ENCODE assay signal across 8 cellular contexts in the genomic region with DNA sequence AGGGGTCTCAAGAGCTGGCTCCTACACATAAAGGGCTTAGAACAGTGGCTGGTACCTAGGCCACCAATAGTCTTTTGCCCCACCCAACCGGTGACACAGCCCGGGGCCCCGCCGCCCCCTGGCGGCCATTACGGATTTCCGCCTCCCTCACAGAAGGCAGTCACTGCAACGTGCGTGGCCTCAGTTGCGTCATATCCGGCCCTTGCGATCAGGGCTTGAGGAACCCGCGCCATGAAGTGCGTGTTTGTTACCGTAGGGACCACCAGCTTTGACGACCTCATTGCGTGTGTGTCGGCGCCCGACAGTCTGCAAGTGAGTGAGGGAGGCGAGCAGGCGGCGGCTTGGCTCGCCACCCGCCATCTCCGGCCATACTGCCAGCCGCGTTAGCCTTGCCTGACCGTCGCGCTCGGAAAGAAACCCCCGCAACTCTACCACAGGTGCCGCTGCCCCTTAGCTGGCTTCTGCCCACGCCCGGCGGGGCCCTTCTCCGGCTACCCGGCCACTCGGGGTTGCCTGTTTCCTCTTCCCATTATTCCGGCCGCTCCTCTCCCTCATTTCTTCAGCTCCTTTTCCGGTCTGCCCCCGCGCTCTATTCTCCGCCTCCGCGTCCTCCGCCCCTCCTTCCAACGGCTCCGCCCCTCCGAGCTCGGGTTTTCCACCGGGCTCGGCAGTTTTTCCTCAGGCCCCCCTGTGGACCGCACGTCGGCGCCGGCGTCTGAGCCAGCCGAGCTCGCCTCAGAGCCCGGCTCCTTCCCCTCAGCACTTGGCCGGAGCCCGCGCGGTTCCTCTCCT. TPM values are rescaled to one million over a fixed set of nuclear protein-coding genes. Genes with fewer than 3 reads are reported as not detected.
DNase-seq lines count a peak whose midpoint lies in the region; ATAC-seq and TF ChIP-seq lines count a peak whose summit lies in the region.

TSS of gene ALG13 (plus strand) at position 183 of the 792 bp plus-strand sequence. CDS start at position 232, 49 bp downstream.

- peak within 1 kb of the TSS; percentile 98 for H3K27ac ChIP-seq in DND-41 (ENCODE audit: low read length)
- H3K27ac ChIP-seq in KMS-11 = peak within 1 kb of the TSS; percentile 96
- H3K27ac ChIP-seq in Panc1 (ENCODE audit: low read length) = peak within 1 kb of the TSS; percentile 94
- peak within 1 kb of the TSS; percentile 87 for H3K27ac ChIP-seq in muscle layer of colon (ENCODE audit: low read depth, low read length)

- H4K20me1 ChIP-seq in DND-41 (ENCODE audit: insufficient read depth, low read length) (no peaks in the 10 kb centered on the region; the same call in 1 of the 2 replicates), KMS-11 (ENCODE audit: insufficient read depth) (no peaks in the 10 kb centered on the region)

- ATAC-seq in DND-41 (ENCODE audit: insufficient read depth, low read depth) = peak; percentile 88
- peak; percentile 99 for ATAC-seq in GM21737 (IDR thresholded peaks at IDR 0.05; ENCODE audit: unreplicated experiment)
- ATAC-seq in Panc1 = peak; percentile 97
- ATAC-seq in esophagus mucosa = peak; percentile 97

- POLR2A ChIA-PET in Panc1 (lab: Charles Lee) = interaction anchor here (0.7 kb wide), 1 partner anchor 153 kb away, joined by 5 read pairs; no protein-coding TSS in a partner anchor

- TF ChIP-seq CTCF in DND-41 (IDR thresholded peaks at IDR 0.05; ENCODE audit: borderline replicate concordance, extremely low read depth, low read length, poor library complexity, severe bottlenecking) = peak; percentile 75
- TF ChIP-seq CTCF in KMS-11 (conservative IDR thresholded peaks at IDR 0.05; ENCODE audit: low read depth, low read length) = peak; percentile 78
- peak; percentile 85 for TF ChIP-seq CTCF in Panc1 (IDR thresholded peaks at IDR 0.05)

- CTCF ChIA-PET in Panc1 (lab: Charles Lee) = interaction anchor here (0.5 to 1.1 kb wide), 2 partner anchors 9 to 12 kb away, joined by 5 to 6 read pairs; no protein-coding TSS in a partner anchor

- H3K9ac ChIP-seq in DND-41 (ENCODE audit: low read depth, low read length) (peak within 1 kb of the TSS; percentile 98), KMS-11 (peak within 1 kb of the TSS; percentile 99), muscle layer of colon (ENCODE audit: low read length) (peak within 1 kb of the TSS; percentile 86)

- H3K4me3 ChIP-seq in DND-41 (ENCODE audit: low read depth in 1 of 2, low read length in 2 of 2) (peak within 1 kb of the TSS; percentile 63 to 78; a peak in 3 of 4 replicates), KMS-11 (IDR thresholded peaks at IDR 0.05; ENCODE audit: insufficient read depth, low read depth, low read length) (no peak within 1 kb of the TSS), Panc1 (ENCODE audit: low read depth in 2 of 2, low read length in 2 of 2) (peak within 1 kb of the TSS; percentile 81 to 91), muscle layer of colon (ENCODE audit: low read depth in 1 of 2, low read length in 2 of 2) (peak within 1 kb of the TSS; percentile 68 to 79)

- H3K36me3 ChIP-seq in DND-41 (ENCODE audit: insufficient read depth, low read length) = peaks cover 24% of the 10 kb centered on the region
- no peaks in the 10 kb centered on the region for H3K36me3 ChIP-seq in KMS-11 (ENCODE audit: insufficient read depth)
- peaks cover 21% of the 10 kb centered on the region for H3K36me3 ChIP-seq in Panc1 (ENCODE audit: control insufficient read depth, insufficient read depth, low read length)
- peaks cover 5% of the 10 kb centered on the region for H3K36me3 ChIP-seq in muscle layer of colon (ENCODE audit: insufficient read depth, low read length)

- H3K79me2 ChIP-seq in DND-41 (ENCODE audit: insufficient read depth, low read length) (peaks cover 22% of the 10 kb centered on the region), KMS-11 (ENCODE audit: insufficient read depth, low read depth) (peaks cover 9% of the 10 kb centered on the region; the same call in 1 of the 2 replicates)

- DNase-seq in DND-41 = peak; percentile 87
- peak; percentile 66 for DNase-seq in Panc1 (ENCODE audit: low read depth, low spot score)
- DNase-seq in activated T-cell treated with anti-CD3 and anti-CD28 coated beads, Interleukin-2, amount 50 U/mL, for 48 hours = peak; percentile 87 to 90
- peak; percentile 68 for DNase-seq in stimulated activated CD8-positive, alpha-beta memory T cell treated with anti-CD3 and anti-CD28 coated beads, Interleukin-7, amount 100 ng/mL, for 24 hours (ENCODE audit: low read depth)

- H3K27me3 ChIP-seq in DND-41 (ENCODE audit: insufficient read depth, low read length, poor library complexity) (no peaks in the 10 kb centered on the region), KMS-11 (ENCODE audit: insufficient read depth, low read depth) (no peaks in the 10 kb centered on the region), Panc1 (ENCODE audit: control insufficient read depth, insufficient read depth, low read length) (no peaks in the 10 kb centered on the region), muscle layer of colon (ENCODE audit: control insufficient read depth in 1 of 2, insufficient read depth in 2 of 2, low read length in 2 of 2) (peaks cover 0 to 6% of the 10 kb centered on the region in 2 donors)

- TSS peak; percentile 97 for BruUV-seq in Panc1 (replicated peaks; lab: Mats Ljungman, UMichigan)

- H2AFZ ChIP-seq in DND-41 (ENCODE audit: low read depth, low read length) (peak within 1 kb of the TSS; percentile 81), KMS-11 (ENCODE audit: low read depth) (peak within 1 kb of the TSS; percentile 39)

- intact Hi-C loops in Panc1 (cut with micrococcal nuclease; ENCODE audit: unreplicated experiment) = no loop called here

- H3K9me3 ChIP-seq in DND-41 (ENCODE audit: insufficient read depth, low read length, severe bottlenecking) = no peaks in the 10 kb centered on the region
- no peaks in the 10 kb centered on the region for H3K9me3 ChIP-seq in Panc1 (ENCODE audit: control insufficient read depth, insufficient read depth, low read depth, low read length)
- no peaks in the 10 kb centered on the region for H3K9me3 ChIP-seq in muscle layer of colon (ENCODE audit: low read length)

- H3K4me1 ChIP-seq in DND-41 (ENCODE audit: insufficient read depth, low read length) = peaks cover 25% of the 10 kb centered on the region
- peaks cover 5% of the 10 kb centered on the region for H3K4me1 ChIP-seq in KMS-11 (ENCODE audit: low read depth, poor library complexity, severe bottlenecking)
- H3K4me1 ChIP-seq in Panc1 (ENCODE audit: control insufficient read depth, insufficient read depth, low read length) = peaks cover 9% of the 10 kb centered on the region
- H3K4me1 ChIP-seq in muscle layer of colon (ENCODE audit: insufficient read depth, low read length) = peaks cover 7% of the 10 kb centered on the region

- H3K4me2 ChIP-seq in DND-41 (ENCODE audit: insufficient read depth, low read length) (peak within 1 kb of the TSS; percentile 70), KMS-11 (peak within 1 kb of the TSS; percentile 55)

- in situ Hi-C loops in Panc1 (cut with HindIII; ENCODE audit: low pct_unique_long_range_greater_than_20kb, low sequenced_read_pairs) = no loop called here

RNA-seq across cellular contexts. Expression of gene ALG13, which starts in this region (rescaled TPM):
- total RNA-seq in Panc1 (2021; ENCODE audit: unreplicated experiment) (50.0 TPM), esophagus mucosa (27.9 TPM)
- polyA plus RNA-seq in Panc1 (2012; ENCODE audit: insufficient read length) = 43.9 TPM
